12 cellular contexts compared by ENCODE assay signal in the genomic region with DNA sequence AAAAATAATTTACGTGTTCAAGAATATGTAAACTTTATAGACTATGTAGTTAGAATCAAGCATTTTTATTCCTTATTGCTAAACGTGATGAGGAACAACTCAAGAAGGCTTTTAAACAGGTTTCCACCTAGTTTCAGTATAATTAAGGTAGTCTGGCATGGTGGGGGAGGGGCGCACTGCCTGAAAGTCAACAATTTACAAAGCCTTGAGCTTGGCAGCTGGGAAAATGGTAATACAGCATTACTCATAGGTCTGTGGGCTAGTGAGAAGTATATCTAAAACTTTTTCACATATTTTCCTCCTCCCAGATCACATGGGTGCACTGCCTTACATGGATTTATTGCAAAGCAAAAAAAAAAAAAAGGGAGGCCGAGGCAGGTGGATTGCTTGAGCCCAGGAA.
DNase-seq lines count a peak whose midpoint lies in the region; ATAC-seq and TF ChIP-seq lines count a peak whose summit lies in the region.
"Had no signal": no experiment of that assay in that cellular context is flagged by ENCODE, and none has a peak within 500 bp of the region (broad histone marks: within the 10 kb centered on the region; RNA-seq: fewer than 3 reads in every experiment).

No MANE protein-coding gene starts in this region.

- no peaks in the 10 kb centered on the region for H3K27me3 Mint-ChIP-seq in HFFc6 (ENCODE audit: insufficient read depth)

- no peak overlapping the region for H3K27ac Mint-ChIP-seq in HFFc6
- H3K27ac Mint-ChIP-seq: T-helper 1 cell treated with Interleukin-12 subunit alpha and Interleukin-12 subunit beta and Interleukin-4 antibody, amounts not matched to agents 30 μg/mL and 1 μg/mL, for 36 hours had no signal

- peaks cover 29% of the 10 kb centered on the region for H3K4me1 Mint-ChIP-seq in HFFc6 (ENCODE audit: low read depth)

- no peaks in the 10 kb centered on the region for H3K9me3 Mint-ChIP-seq in HFFc6
- H3K9me3 Mint-ChIP-seq: T-helper 1 cell treated with Interleukin-12 subunit alpha and Interleukin-12 subunit beta and Interleukin-4 antibody, amounts not matched to agents 30 μg/mL and 1 μg/mL, for 36 hours had no signal

- ATAC-seq in GM21381 (IDR thresholded peaks at IDR 0.05; ENCODE audit: unreplicated experiment), result no peak
- no peak for ATAC-seq in HG02870 (IDR thresholded peaks at IDR 0.05; ENCODE audit: unreplicated experiment)

- H3K36me3 Mint-ChIP-seq in HFFc6 (ENCODE audit: low read depth), result no peaks in the 10 kb centered on the region

- TF ChIP-seq CTCF in HFFc6 (IDR thresholded peaks at IDR 0.05), result no peak

- H3K4me3 Mint-ChIP-seq in HFFc6, result no peak overlapping the region
- H3K4me3 Mint-ChIP-seq: T-helper 1 cell treated with Interleukin-12 subunit alpha and Interleukin-12 subunit beta and Interleukin-4 antibody, amounts not matched to agents 30 μg/mL and 1 μg/mL, for 36 hours had no signal

- DNase-seq in AG08396 (ENCODE audit: low spot score) (peak; percentile 66), HFFc6 (peak; percentile 65), astrocyte of the hippocampus (ENCODE audit: low read depth, low spot score) (peak; percentile 91), islet precursor cell (peak; percentile 72), COR-L47 (lab: John Stamatoyannopoulos, UW) (no peak)
- DNase-seq in activated naive CD4-positive, alpha-beta T cell treated with Interleukin-2 at 50 U/mL for 16 hours, result no peak
- DNase-seq: activated T-cell treated with anti-CD3 and anti-CD28 coated beads for 4 hours, NCI-H2227 treated with DMSO at 0.1 percent for 48 hours, testis had no signal

Comparison
In these comparisons a context has a peak if more than half of its experiments do, and no peak if none do; other contexts are left out.
1. DNase-seq: peak in AG08396 (single experiment), HFFc6 (single experiment), astrocyte of the hippocampus (single experiment) and islet precursor cell (single experiment); none in COR-L47 (single experiment) and activated naive CD4-positive, alpha-beta T cell treated with Interleukin-2 at 50 U/mL for 16 hours (single experiment).